ENCODE assay signal across 35 cellular contexts in the genomic region with DNA sequence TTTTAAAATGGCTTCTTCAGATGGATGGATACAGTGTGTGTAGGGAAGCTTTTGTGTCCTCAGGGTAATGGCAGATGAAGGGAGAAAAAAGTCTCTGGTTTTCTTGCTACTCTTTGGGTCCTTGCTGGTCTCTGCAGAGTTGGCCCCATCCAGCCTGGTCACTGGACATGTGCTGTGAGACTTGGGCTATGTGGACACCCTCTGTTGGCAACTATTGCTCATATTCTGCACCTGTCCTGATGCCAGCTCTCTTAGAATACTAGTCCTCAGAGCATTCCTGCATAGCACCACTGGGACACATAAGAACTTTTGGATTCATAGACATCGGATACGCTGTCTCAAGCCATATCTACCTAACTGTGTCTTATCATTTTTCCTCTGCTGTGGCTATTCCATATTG. TPM values are rescaled to one million over a fixed set of nuclear protein-coding genes. Genes with fewer than 3 reads are reported as not detected.
"Had no signal": no experiment of that assay in that cellular context is flagged by ENCODE, and none has a peak within 500 bp of the region (broad histone marks: within the 10 kb centered on the region; RNA-seq: fewer than 3 reads in every experiment).

No MANE protein-coding gene starts in this region.

- H3K27ac Mint-ChIP-seq: activated B cell treated with CpG ODN at 0.5 μM for 24 hours; activated CD4-positive, alpha-beta memory T cell treated with anti-CD3 and anti-CD28 coated beads for 36 hours; activated CD4-positive, alpha-beta T cell treated with anti-CD3 and anti-CD28 coated beads, Interleukin-2, amount 10 ng/mL, durations not matched to agents 24 days and 14 days; activated CD8-positive, alpha-beta T cell treated with anti-CD3 and anti-CD28 coated beads for 36 hours; activated naive CD4-positive, alpha-beta T cell treated with anti-CD3 and anti-CD28 coated beads for 36 hours; activated naive CD4-positive, alpha-beta T cell treated with anti-CD3 and anti-CD28 coated beads, Interleukin-2, amount 50 U/mL, for 72 hours; activated naive CD8-positive, alpha-beta T cell treated with anti-CD3 and anti-CD28 coated beads for 36 hours; activated T-cell treated with anti-CD3 and anti-CD28 coated beads, Interleukin-2, amount 50 U/mL, for 72 hours; activated T-helper 1 cell treated with anti-CD3 and anti-CD28 coated beads, Interleukin-12 subunit alpha, Interleukin-12 subunit beta, Interleukin-2, Interleukin-4 antibody, amounts not matched to agents 30 ng/mL and 10 ng/mL and 1 ng/mL, durations not matched to agents 14 hours and 24 hours and 36 hours; activated T-helper 17 cell treated with anti-CD3 and anti-CD28 coated beads, Interleukin-2, amount 50 U/mL, for 72 hours; T-helper 1 cell treated with Interleukin-12 subunit alpha and Interleukin-12 subunit beta and Interleukin-4 antibody, amounts not matched to agents 30 μg/mL and 1 μg/mL, for 36 hours; T-helper 2 cell treated with Interferon-gamma antibody and Interleukin-4, amounts not matched to agents 5 μg/mL and 100 μg/mL, for 36 hours had no signal

- H3K27ac ChIP-seq: adrenal gland, body of pancreas, brain microvascular endothelial cell, breast epithelium had no signal

- H3K36me3 Mint-ChIP-seq: activated CD4-positive, alpha-beta memory T cell treated with anti-CD3 and anti-CD28 coated beads for 36 hours; activated naive CD8-positive, alpha-beta T cell treated with anti-CD3 and anti-CD28 coated beads for 36 hours had no signal

- H3K9me3 ChIP-seq: adrenal gland, body of pancreas, breast epithelium had no signal

- H3K27me3 ChIP-seq: adrenal gland, body of pancreas, brain microvascular endothelial cell, breast epithelium had no signal

- H3K4me1 ChIP-seq: body of pancreas, breast epithelium had no signal

- H3K9me3 Mint-ChIP-seq: activated CD4-positive, alpha-beta T cell treated with anti-CD3 and anti-CD28 coated beads, Interleukin-2, amount 10 ng/mL, durations not matched to agents 24 days and 14 days; activated naive CD4-positive, alpha-beta T cell treated with anti-CD3 and anti-CD28 coated beads for 36 hours; activated T-helper 1 cell treated with anti-CD3 and anti-CD28 coated beads, Interleukin-12 subunit alpha, Interleukin-12 subunit beta, Interleukin-2, Interleukin-4 antibody, amounts not matched to agents 30 ng/mL and 10 ng/mL and 1 ng/mL, durations not matched to agents 14 hours and 24 hours and 36 hours; T-helper 1 cell treated with Interleukin-12 subunit alpha and Interleukin-12 subunit beta and Interleukin-4 antibody, amounts not matched to agents 30 μg/mL and 1 μg/mL, for 36 hours had no signal

- H3K4me3 Mint-ChIP-seq: activated B cell treated with CpG ODN at 0.5 μM for 24 hours; activated CD4-positive, alpha-beta memory T cell treated with anti-CD3 and anti-CD28 coated beads for 36 hours; activated CD4-positive, alpha-beta T cell treated with anti-CD3 and anti-CD28 coated beads, Interleukin-2, amount 10 ng/mL, durations not matched to agents 24 days and 14 days; activated CD8-positive, alpha-beta T cell treated with anti-CD3 and anti-CD28 coated beads for 36 hours; activated naive CD4-positive, alpha-beta T cell treated with anti-CD3 and anti-CD28 coated beads for 36 hours; activated naive CD8-positive, alpha-beta T cell treated with anti-CD3 and anti-CD28 coated beads for 36 hours; activated T-cell treated with anti-CD3 and anti-CD28 coated beads, Interleukin-2, amount 50 U/mL, for 4 hours; activated T-cell treated with anti-CD3 and anti-CD28 coated beads, Interleukin-2, amount 50 U/mL, for 72 hours; activated T-helper 1 cell treated with anti-CD3 and anti-CD28 coated beads, Interleukin-12 subunit alpha, Interleukin-12 subunit beta, Interleukin-2, Interleukin-4 antibody, amounts not matched to agents 30 ng/mL and 10 ng/mL and 1 ng/mL, durations not matched to agents 14 hours and 24 hours and 36 hours; activated T-helper 17 cell treated with anti-CD3 and anti-CD28 coated beads, Interleukin-2, amount 50 U/mL, for 72 hours; T-helper 1 cell treated with Interleukin-12 subunit alpha and Interleukin-12 subunit beta and Interleukin-4 antibody, amounts not matched to agents 30 μg/mL and 1 μg/mL, for 36 hours; T-helper 2 cell treated with Interferon-gamma antibody and Interleukin-4, amounts not matched to agents 5 μg/mL and 100 μg/mL, for 36 hours had no signal

- H3K4me3 ChIP-seq: adrenal gland, body of pancreas, breast epithelium had no signal

- H3K4me1 Mint-ChIP-seq: activated B cell treated with CpG ODN at 0.5 μM for 24 hours; activated naive CD8-positive, alpha-beta T cell treated with anti-CD3 and anti-CD28 coated beads for 36 hours; activated T-helper 17 cell treated with anti-CD3 and anti-CD28 coated beads, Interleukin-2, amount 50 U/mL, for 72 hours had no signal

- ATAC-seq: activated CD8-positive, alpha-beta T cell treated with anti-CD3 and anti-CD28 coated beads for 36 hours; activated naive CD4-positive, alpha-beta T cell treated with anti-CD3 and anti-CD28 coated beads, Interleukin-2, amount 50 U/mL, for 72 hours; activated T-cell treated with anti-CD3 and anti-CD28 coated beads, Interleukin-2, amount 50 U/mL, for 4 hours; activated T-cell treated with anti-CD3 and anti-CD28 coated beads, Interleukin-2, amount 50 U/mL, for 72 hours; activated T-helper 17 cell treated with anti-CD3 and anti-CD28 coated beads, Interleukin-2, amount 50 U/mL, for 72 hours; body of pancreas had no signal

- H3K36me3 ChIP-seq: adrenal gland, brain microvascular endothelial cell, breast epithelium had no signal

- H3K27me3 Mint-ChIP-seq: activated B cell treated with CpG ODN at 0.5 μM for 24 hours; activated CD4-positive, alpha-beta memory T cell treated with anti-CD3 and anti-CD28 coated beads for 36 hours; activated CD4-positive, alpha-beta T cell treated with anti-CD3 and anti-CD28 coated beads, Interleukin-2, amount 10 ng/mL, durations not matched to agents 24 days and 14 days; activated CD8-positive, alpha-beta T cell treated with anti-CD3 and anti-CD28 coated beads for 36 hours; activated naive CD8-positive, alpha-beta T cell treated with anti-CD3 and anti-CD28 coated beads for 36 hours; activated T-helper 17 cell treated with anti-CD3 and anti-CD28 coated beads, Interleukin-2, amount 50 U/mL, for 72 hours had no signal

- DNase-seq: activated B cell treated with CpG ODN at 0.5 μM for 24 hours; activated CD4-positive, alpha-beta memory T cell treated with anti-CD3 and anti-CD28 coated beads for 36 hours; activated CD4-positive, alpha-beta T cell treated with anti-CD3 and anti-CD28 coated beads for 4 hours; activated CD4-positive, alpha-beta T cell treated with anti-CD3 and anti-CD28 coated beads, Interleukin-2, amount 10 ng/mL, durations not matched to agents 24 days and 14 days; activated CD4-positive, alpha-beta T cell treated with anti-CD3 and anti-CD28 coated beads, Interleukin-2, amount 50 U/mL, for 1 hour; activated CD4-positive, alpha-beta T cell treated with anti-CD3 and anti-CD28 coated beads, Interleukin-2, amount 50 U/mL, for 4 hours; activated CD4-positive, CD25-positive, alpha-beta regulatory T cell treated with anti-CD3 and anti-CD28 coated beads, Interleukin-2, amount 50 U/mL, for 72 hours; activated CD8-positive, alpha-beta memory T cell treated with anti-CD3 and anti-CD28 coated beads, Interleukin-2, amount 50 U/mL, for 4 hours; activated CD8-positive, alpha-beta T cell treated with anti-CD3 and anti-CD28 coated beads for 36 hours; activated effector memory CD4-positive, alpha-beta T cell treated with anti-CD3 and anti-CD28 coated beads, Interleukin-2, amount 50 U/mL, for 16 hours; activated gamma-delta T cell treated with Interleukin-2 at 50 U/mL for 16 hours; activated naive CD4-positive, alpha-beta T cell; activated naive CD4-positive, alpha-beta T cell treated with anti-CD3 and anti-CD28 coated beads for 36 hours; activated naive CD4-positive, alpha-beta T cell treated with anti-CD3 and anti-CD28 coated beads, Interleukin-2, amount 50 U/mL, for 16 hours; activated naive CD8-positive, alpha-beta T cell treated with anti-CD3 and anti-CD28 coated beads for 36 hours; activated T-cell treated with anti-CD3 and anti-CD28 coated beads for 4 hours; activated T-cell treated with anti-CD3 and anti-CD28 coated beads, Interleukin-2, amount 50 U/mL, for 1 hour; activated T-cell treated with anti-CD3 and anti-CD28 coated beads, Interleukin-2, amount 50 U/mL, for 4 hours; activated T-cell treated with anti-CD3 and anti-CD28 coated beads, Interleukin-2, amount 50 U/mL, for 72 hours; adrenal gland; amniotic stem cell; aorta; body of pancreas; brain microvascular endothelial cell; central memory CD4-positive, alpha-beta T cell; T-helper 1 cell; T-helper 2 cell; T-helper 9 cell had no signal

RNA-seq across cellular contexts. Expression of a gene that starts 20.0 kb away (rescaled TPM):
- total RNA-seq: activated B cell treated with CpG ODN at 0.5 μM for 24 hours; activated CD4-positive, alpha-beta memory T cell treated with anti-CD3 and anti-CD28 coated beads for 36 hours; activated CD4-positive, alpha-beta T cell treated with anti-CD3 and anti-CD28 coated beads, Interleukin-2, amount 10 ng/mL, durations not matched to agents 24 days and 14 days; activated CD8-positive, alpha-beta memory T cell treated with anti-CD3 and anti-CD28 coated beads for 36 hours; activated CD8-positive, alpha-beta T cell treated with anti-CD3 and anti-CD28 coated beads for 36 hours; activated naive CD4-positive, alpha-beta T cell treated with anti-CD3 and anti-CD28 coated beads for 36 hours; activated naive CD4-positive, alpha-beta T cell treated with anti-CD3 and anti-CD28 coated beads, Interleukin-2, amount 50 U/mL, for 72 hours; activated naive CD8-positive, alpha-beta T cell treated with anti-CD3 and anti-CD28 coated beads for 36 hours; activated T-cell treated with anti-CD3 and anti-CD28 coated beads, Interleukin-2, amount 50 U/mL, for 72 hours; activated T-helper 1 cell treated with anti-CD3 and anti-CD28 coated beads, Interleukin-12 subunit alpha, Interleukin-12 subunit beta, Interleukin-2, Interleukin-4 antibody, amounts not matched to agents 30 ng/mL and 10 ng/mL and 1 ng/mL, durations not matched to agents 14 hours and 24 hours and 36 hours; activated T-helper 17 cell treated with anti-CD3 and anti-CD28 coated beads, Interleukin-2, amount 50 U/mL, for 72 hours had no signal
